ENCODE assay signal across 9 cellular contexts in genomic region chr3:11290743-11291680, GRCh38. TPM values are rescaled to one million over a fixed set of nuclear protein-coding genes. Genes with fewer than 3 reads are reported as not detected.
DNase-seq lines count a peak whose midpoint lies in the region; ATAC-seq, FAIRE-seq and TF ChIP-seq lines count a peak whose summit lies in the region.
"Had no signal": no experiment of that assay in that cellular context is flagged by ENCODE, and none has a peak within 500 bp of the region (broad histone marks: within the 10 kb centered on the region; RNA-seq: fewer than 3 reads in every experiment).

No MANE protein-coding gene starts in this region.

- H2BK12ac ChIP-seq in mesenchymal stem cell (ENCODE audit: low read length in 2 of 2), result no peak overlapping the region

- no peaks in the 10 kb centered on the region for H3K27me3 Mint-ChIP-seq in activated CD8-positive, alpha-beta T cell treated with anti-CD3 and anti-CD28 coated beads, Interleukin-2, amount 10 ng/mL, durations not matched to agents 7 days and 5 days (ENCODE audit: low read depth)

- peak overlapping the region; percentile 39 for H3K4me3 Mint-ChIP-seq in activated CD8-positive, alpha-beta T cell treated with anti-CD3 and anti-CD28 coated beads, Interleukin-2, amount 10 ng/mL, durations not matched to agents 7 days and 5 days

- no peak overlapping the region for H4K91ac ChIP-seq in mesenchymal stem cell (ENCODE audit: low read length)

- peaks cover 55% of the 10 kb centered on the region for H3K4me1 Mint-ChIP-seq in activated CD8-positive, alpha-beta T cell treated with anti-CD3 and anti-CD28 coated beads, Interleukin-2, amount 10 ng/mL, durations not matched to agents 7 days and 5 days (ENCODE audit: low read depth)

- no peak for TF ChIP-seq POLR2A in gastroesophageal sphincter (IDR thresholded peaks at IDR 0.05)

- FAIRE-seq in frontal cortex (lab: Jason Lieb, UNC), result no peak

- peak overlapping the region; percentile 95 for H3K27ac Mint-ChIP-seq in activated CD8-positive, alpha-beta T cell treated with anti-CD3 and anti-CD28 coated beads, Interleukin-2, amount 10 ng/mL, durations not matched to agents 7 days and 5 days

- no peaks in the 10 kb centered on the region for H3K9me3 ChIP-seq in mesenchymal stem cell (ENCODE audit: control insufficient read depth, low read length)
- H3K9me3 ChIP-seq in gastroesophageal sphincter, result no peaks in the 10 kb centered on the region

- no peak for TF ChIP-seq CTCF in gastroesophageal sphincter (IDR thresholded peaks at IDR 0.05)

- WGBS in mesenchymal stem cell, result 32% methylated on average over 8 of the region's 11 CpGs
- 70 to 89% methylated on average over 8 to 10 of the region's 11 CpGs for WGBS in gastroesophageal sphincter (ENCODE audit: low coverage in 1 of 2), 2 donors

- H3K27me3 ChIP-seq in mesenchymal stem cell (ENCODE audit: control insufficient read depth in 1 of 2, insufficient read depth in 1 of 2, low read length in 2 of 2) (no peaks in the 10 kb centered on the region), gastroesophageal sphincter (no peaks in the 10 kb centered on the region)

- peak overlapping the region; percentile 38 for H3K9ac ChIP-seq in mesenchymal stem cell (ENCODE audit: low read length)
- H3K9ac ChIP-seq: KMS-11 had no signal

- ATAC-seq in GM18498 (IDR thresholded peaks at IDR 0.05; ENCODE audit: unreplicated experiment), result peak; percentile 56
- ATAC-seq in HG02885 (IDR thresholded peaks at IDR 0.05; ENCODE audit: poor library complexity, unreplicated experiment), result peak; percentile 39
- ATAC-seq in activated CD8-positive, alpha-beta T cell treated with anti-CD3 and anti-CD28 coated beads, Interleukin-2, amount 10 ng/mL, durations not matched to agents 7 days and 5 days, result peak; percentile 92
- no peak for ATAC-seq in gastroesophageal sphincter

- no peak overlapping the region for H2BK15ac ChIP-seq in mesenchymal stem cell (ENCODE audit: low read depth, poor library complexity, severe bottlenecking)

- TF ChIP-seq EP300 in gastroesophageal sphincter (IDR thresholded peaks at IDR 0.05), result no peak

- H3K27ac ChIP-seq in mesenchymal stem cell (ENCODE audit: low read length, poor library complexity, severe bottlenecking), result peak overlapping the region; percentile 92
- H3K27ac ChIP-seq in gastroesophageal sphincter, result no peak overlapping the region
- H3K27ac ChIP-seq: KMS-11 had no signal

- H3K79me1 ChIP-seq in mesenchymal stem cell (replicated peaks; ENCODE audit: low read length, poor library complexity, severe bottlenecking), result peaks cover 12% of the 10 kb centered on the region

- H3K36me3 Mint-ChIP-seq in activated CD8-positive, alpha-beta T cell treated with anti-CD3 and anti-CD28 coated beads, Interleukin-2, amount 10 ng/mL, durations not matched to agents 7 days and 5 days (ENCODE audit: low read depth), result peaks cover 45% of the 10 kb centered on the region

- CTCF ChIA-PET in activated CD8-positive, alpha-beta T cell treated with anti-CD3 and anti-CD28 coated beads, Interleukin-2, amount 10 ng/mL, durations not matched to agents 7 days and 5 days (lab: Charles Lee), result interaction anchor here (1.0 to 4.0 kb wide), 8 partner anchors 11 to 55 kb away, joined by 3 to 32 read pairs (median 4); partner anchors contain the start of gene ATG7

- H3K36me3 ChIP-seq in mesenchymal stem cell (ENCODE audit: control insufficient read depth in 1 of 2, insufficient read depth in 2 of 2, low read depth in 1 of 2, low read length in 2 of 2), result peaks cover 0 to under 1% of the 10 kb centered on the region in 2 experiments
- H3K36me3 ChIP-seq in gastroesophageal sphincter, result peaks cover 0 to 12% of the 10 kb centered on the region in 2 donors

- H3K4me3 ChIP-seq in mesenchymal stem cell (ENCODE audit: insufficient read depth in 1 of 2, low read depth in 1 of 2, low read length in 2 of 2) (no peak overlapping the region), gastroesophageal sphincter (no peak overlapping the region)

- H4K8ac ChIP-seq in mesenchymal stem cell (ENCODE audit: low read length), result no peak overlapping the region

- H3K4me1 ChIP-seq in mesenchymal stem cell (ENCODE audit: control insufficient read depth, insufficient read depth, low read depth, low read length), result peaks cover 22% of the 10 kb centered on the region
- peaks cover 0 to 55% (median 14%) of the 10 kb centered on the region in 3 donors for H3K4me1 ChIP-seq in gastroesophageal sphincter

- POLR2A ChIA-PET in activated CD8-positive, alpha-beta T cell treated with anti-CD3 and anti-CD28 coated beads, Interleukin-2, amount 10 ng/mL, durations not matched to agents 7 days and 5 days (lab: Charles Lee), result interaction anchor here (0.8 to 3.0 kb wide), 5 partner anchors 10 to 520 kb away, joined by 3 to 33 read pairs (median 3); partner anchors contain the start of gene ATG7

- H2BK120ac ChIP-seq in mesenchymal stem cell (ENCODE audit: low read depth, low read length), result peak overlapping the region; percentile 42

- peak overlapping the region in 1 of 2 experiments; percentile 79 for H3K18ac ChIP-seq in mesenchymal stem cell (ENCODE audit: low read depth in 1 of 2, low read length in 2 of 2)

- H3K9me3 Mint-ChIP-seq in activated CD8-positive, alpha-beta T cell treated with anti-CD3 and anti-CD28 coated beads, Interleukin-2, amount 10 ng/mL, durations not matched to agents 7 days and 5 days (ENCODE audit: insufficient read depth), result no peaks in the 10 kb centered on the region

- H3K14ac ChIP-seq in mesenchymal stem cell (ENCODE audit: low read length in 2 of 2), result no peak overlapping the region

- H3K4me2 ChIP-seq in mesenchymal stem cell (ENCODE audit: low read length, poor library complexity, severe bottlenecking), result no peak overlapping the region
- H3K4me2 ChIP-seq: KMS-11 had no signal

- H2AFZ ChIP-seq in mesenchymal stem cell (ENCODE audit: low read depth, low read length), result no peak overlapping the region

- H2BK5ac ChIP-seq in mesenchymal stem cell (ENCODE audit: low read depth, low read length, poor library complexity, severe bottlenecking), result no peak overlapping the region

- H3K23ac ChIP-seq in mesenchymal stem cell (ENCODE audit: low read length in 2 of 2), result no peak overlapping the region

- H3K4ac ChIP-seq in mesenchymal stem cell (ENCODE audit: low read depth in 1 of 2, low read length in 2 of 2), result peak overlapping the region in 1 of 2 experiments; percentile 7

- peak; percentile 64 for DNase-seq in activated CD8-positive, alpha-beta T cell treated with anti-CD3 and anti-CD28 coated beads, Interleukin-2, amount 10 ng/mL, durations not matched to agents 7 days and 5 days
- DNase-seq in mesenchymal stem cell (peak; percentile 85), frontal cortex (ENCODE audit: low spot score in 2 of 2) (no peak), NCI-H1694 treated with DMSO at 0.1 percent for 48 hours (lab: John Stamatoyannopoulos, UW) (no peak), dedifferentiated amniotic fluid mesenchymal stem cell (ENCODE audit: extremely low spot score) (no peak)

- peak overlapping the region; percentile 18 for H2AK5ac ChIP-seq in mesenchymal stem cell (ENCODE audit: low read length, severe bottlenecking)

RNA-seq across cellular contexts. Expression of gene ATG7, which starts 18.8 kb away (rescaled TPM):
- total RNA-seq in activated CD8-positive, alpha-beta T cell treated with anti-CD3 and anti-CD28 coated beads, Interleukin-2, amount 10 ng/mL, durations not matched to agents 7 days and 5 days, result 10 to 100 TPM; 36.8 to 40.0 TPM
- 18.7 TPM for polyA plus RNA-seq in mesenchymal stem cell (2013, experiment 1 of 2)
- 18.7 TPM for polyA plus RNA-seq in mesenchymal stem cell (2013, experiment 2 of 2)
- 19.2 TPM for total RNA-seq in frontal cortex
- 10 to 100 TPM; 28.3 to 64.9 (median 36.5) TPM for total RNA-seq in gastroesophageal sphincter

Comparison
In these comparisons a context has a peak if more than half of its experiments do, and no peak if none do; other contexts are left out.
1. DNase-seq: peak in activated CD8-positive, alpha-beta T cell treated with anti-CD3 and anti-CD28 coated beads, Interleukin-2, amount 10 ng/mL, durations not matched to agents 7 days and 5 days (single experiment) and mesenchymal stem cell (single experiment); none in frontal cortex (0 of 2), NCI-H1694 treated with DMSO at 0.1 percent for 48 hours (single experiment) and dedifferentiated amniotic fluid mesenchymal stem cell (single experiment).